In the genomic region with DNA sequence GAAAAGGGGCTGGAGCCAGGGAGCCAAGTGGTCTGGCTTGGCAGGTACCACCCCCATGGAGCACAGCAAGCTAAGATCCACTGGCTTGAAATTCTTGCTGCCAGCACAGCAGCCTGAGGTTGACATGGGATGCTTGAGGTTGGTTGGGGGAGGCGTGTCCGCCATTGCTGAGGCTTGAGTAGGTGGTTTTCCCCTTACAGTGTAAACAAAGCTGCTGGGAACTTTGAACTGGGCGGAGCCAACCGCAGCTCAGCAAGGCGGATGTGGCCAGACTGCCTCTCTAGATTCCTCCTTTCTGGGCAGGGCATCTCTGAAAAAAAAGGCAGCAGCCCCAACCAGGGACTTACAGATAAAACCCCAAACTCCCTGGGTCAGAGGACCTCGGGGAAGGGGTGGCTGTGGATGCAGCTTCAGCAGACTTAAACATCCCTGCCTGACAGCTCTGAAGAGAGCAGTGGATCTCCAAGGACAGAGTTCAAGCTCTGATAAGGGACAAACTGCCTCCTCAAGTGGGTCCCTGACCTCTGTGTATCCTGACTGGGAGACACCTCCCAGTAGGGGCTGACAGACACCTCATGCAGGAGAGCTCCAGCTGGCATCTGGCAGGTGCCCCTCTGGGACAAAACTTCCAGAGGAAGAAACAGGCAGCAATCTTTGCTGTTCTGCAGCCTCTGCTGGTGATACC, we compare ENCODE assay signal across 1 cellular context.
TF ChIP-seq lines count a peak whose summit lies in the region.
"Not testable (repeated sequence)": the region's sequence is repeated elsewhere in the genome, so short reads cannot be mapped to it uniquely, and the experiment has no call there.

No MANE protein-coding gene starts in this region.

TF ChIP-seq in HepG2, 621 proteins besides CTCF, POLR2A, EP300 and RAD21 (continued from another document):
- TF ChIP-seq, protein P1, sequence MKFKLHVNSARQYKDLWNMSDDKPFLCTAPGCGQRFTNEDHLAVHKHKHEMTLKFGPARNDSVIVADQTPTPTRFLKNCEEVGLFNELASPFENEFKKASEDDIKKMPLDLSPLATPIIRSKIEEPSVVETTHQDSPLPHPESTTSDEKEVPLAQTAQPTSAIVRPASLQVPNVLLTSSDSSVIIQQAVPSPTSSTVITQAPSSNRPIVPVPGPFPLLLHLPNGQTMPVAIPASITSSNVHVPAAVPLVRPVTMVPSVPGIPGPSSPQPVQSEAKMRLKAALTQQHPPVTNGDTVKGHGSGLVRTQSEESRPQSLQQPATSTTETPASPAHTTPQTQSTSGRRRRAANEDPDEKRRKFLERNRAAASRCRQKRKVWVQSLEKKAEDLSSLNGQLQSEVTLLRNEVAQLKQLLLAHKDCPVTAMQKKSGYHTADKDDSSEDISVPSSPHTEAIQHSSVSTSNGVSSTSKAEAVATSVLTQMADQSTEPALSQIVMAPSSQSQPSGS (CRISPR knock-in tag; IDR thresholded peaks at IDR 0.05): 0 out of 2 replicates have a peak, but pooled peaks have one; percentile 20
- TF ChIP-seq, protein P2, sequence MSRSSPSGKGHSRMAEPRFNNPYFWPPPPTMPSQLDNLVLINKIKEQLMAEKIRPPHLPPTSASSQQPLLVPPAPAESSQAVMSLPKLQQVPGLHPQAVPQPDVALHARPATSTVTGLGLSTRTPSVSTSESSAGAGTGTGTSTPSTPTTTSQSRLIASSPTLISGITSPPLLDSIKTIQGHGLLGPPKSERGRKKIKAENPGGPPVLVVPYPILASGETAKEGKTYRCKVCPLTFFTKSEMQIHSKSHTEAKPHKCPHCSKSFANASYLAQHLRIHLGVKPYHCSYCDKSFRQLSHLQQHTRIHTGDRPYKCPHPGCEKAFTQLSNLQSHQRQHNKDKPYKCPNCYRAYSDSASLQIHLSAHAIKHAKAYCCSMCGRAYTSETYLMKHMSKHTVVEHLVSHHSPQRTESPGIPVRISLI (CRISPR knock-in tag; IDR thresholded peaks at IDR 0.05; ENCODE audit: borderline replicate concordance): peak; percentile 72
- TF ChIP-seq RARA (CRISPR knock-in tag; IDR thresholded peaks at IDR 0.05) (peak; percentile 27; the same call in 1 of the 2 replicates), SOX5 (CRISPR knock-in tag; IDR thresholded peaks at IDR 0.05; ENCODE audit: borderline replicate concordance) (peak; percentile 20; the same call in 1 of the 2 replicates), SALL1 (CRISPR knock-in tag; IDR thresholded peaks at IDR 0.05) (peak; percentile 56; the same call in 1 of the 2 replicates), ZNF34 (CRISPR knock-in tag; IDR thresholded peaks at IDR 0.05; ENCODE audit: borderline replicate concordance) (0 out of 2 replicates have a peak, but pooled peaks have one; percentile 29), HNF4A (CRISPR knock-in tag; IDR thresholded peaks at IDR 0.05) (peak; percentile 91), SP5 (CRISPR knock-in tag; IDR thresholded peaks at IDR 0.05; ENCODE audit: borderline replicate concordance, low read depth) (peak; percentile 93), NONO (CRISPR knock-in tag; conservative IDR thresholded peaks at IDR 0.05) (0 out of 2 replicates have a peak, but pooled peaks have one; percentile 29), MYC (CRISPR knock-in tag; IDR thresholded peaks at IDR 0.05; ENCODE audit: borderline replicate concordance) (0 out of 2 replicates have a peak, but pooled peaks have one; percentile 35), CBX5 (CRISPR knock-in tag; IDR thresholded peaks at IDR 0.05; ENCODE audit: borderline replicate concordance) (0 out of 2 replicates have a peak, but pooled peaks have one; percentile 25), STAG1 (CRISPR knock-in tag; IDR thresholded peaks at IDR 0.05) (0 out of 2 replicates have a peak, but pooled peaks have one; percentile 2), WIZ (CRISPR knock-in tag; IDR thresholded peaks at IDR 0.05) (0 out of 2 replicates have a peak, but pooled peaks have one; percentile 55), YY1 (IDR thresholded peaks at IDR 0.05; ENCODE audit: insufficient read depth, insufficient replicate concordance, low read depth, low read length) (peak; percentile 86)
- TF ChIP-seq, protein P3, sequence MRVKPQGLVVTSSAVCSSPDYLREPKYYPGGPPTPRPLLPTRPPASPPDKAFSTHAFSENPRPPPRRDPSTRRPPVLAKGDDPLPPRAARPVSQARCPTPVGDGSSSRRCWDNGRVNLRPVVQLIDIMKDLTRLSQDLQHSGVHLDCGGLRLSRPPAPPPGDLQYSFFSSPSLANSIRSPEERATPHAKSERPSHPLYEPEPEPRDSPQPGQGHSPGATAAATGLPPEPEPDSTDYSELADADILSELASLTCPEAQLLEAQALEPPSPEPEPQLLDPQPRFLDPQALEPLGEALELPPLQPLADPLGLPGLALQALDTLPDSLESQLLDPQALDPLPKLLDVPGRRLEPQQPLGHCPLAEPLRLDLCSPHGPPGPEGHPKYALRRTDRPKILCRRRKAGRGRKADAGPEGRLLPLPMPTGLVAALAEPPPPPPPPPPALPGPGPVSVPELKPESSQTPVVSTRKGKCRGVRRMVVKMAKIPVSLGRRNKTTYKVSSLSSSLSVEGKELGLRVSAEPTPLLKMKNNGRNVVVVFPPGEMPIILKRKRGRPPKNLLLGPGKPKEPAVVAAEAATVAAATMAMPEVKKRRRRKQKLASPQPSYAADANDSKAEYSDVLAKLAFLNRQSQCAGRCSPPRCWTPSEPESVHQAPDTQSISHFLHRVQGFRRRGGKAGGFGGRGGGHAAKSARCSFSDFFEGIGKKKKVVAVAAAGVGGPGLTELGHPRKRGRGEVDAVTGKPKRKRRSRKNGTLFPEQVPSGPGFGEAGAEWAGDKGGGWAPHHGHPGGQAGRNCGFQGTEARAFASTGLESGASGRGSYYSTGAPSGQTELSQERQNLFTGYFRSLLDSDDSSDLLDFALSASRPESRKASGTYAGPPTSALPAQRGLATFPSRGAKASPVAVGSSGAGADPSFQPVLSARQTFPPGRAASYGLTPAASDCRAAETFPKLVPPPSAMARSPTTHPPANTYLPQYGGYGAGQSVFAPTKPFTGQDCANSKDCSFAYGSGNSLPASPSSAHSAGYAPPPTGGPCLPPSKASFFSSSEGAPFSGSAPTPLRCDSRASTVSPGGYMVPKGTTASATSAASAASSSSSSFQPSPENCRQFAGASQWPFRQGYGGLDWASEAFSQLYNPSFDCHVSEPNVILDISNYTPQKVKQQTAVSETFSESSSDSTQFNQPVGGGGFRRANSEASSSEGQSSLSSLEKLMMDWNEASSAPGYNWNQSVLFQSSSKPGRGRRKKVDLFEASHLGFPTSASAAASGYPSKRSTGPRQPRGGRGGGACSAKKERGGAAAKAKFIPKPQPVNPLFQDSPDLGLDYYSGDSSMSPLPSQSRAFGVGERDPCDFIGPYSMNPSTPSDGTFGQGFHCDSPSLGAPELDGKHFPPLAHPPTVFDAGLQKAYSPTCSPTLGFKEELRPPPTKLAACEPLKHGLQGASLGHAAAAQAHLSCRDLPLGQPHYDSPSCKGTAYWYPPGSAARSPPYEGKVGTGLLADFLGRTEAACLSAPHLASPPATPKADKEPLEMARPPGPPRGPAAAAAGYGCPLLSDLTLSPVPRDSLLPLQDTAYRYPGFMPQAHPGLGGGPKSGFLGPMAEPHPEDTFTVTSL (CRISPR knock-in tag; IDR thresholded peaks at IDR 0.05; ENCODE audit: borderline replicate concordance): peak; percentile 45; the same call in 1 of the 2 replicates
- TF ChIP-seq NONO (IDR thresholded peaks at IDR 0.05): not testable (repeated sequence)
- TF ChIP-seq, protein P4, sequence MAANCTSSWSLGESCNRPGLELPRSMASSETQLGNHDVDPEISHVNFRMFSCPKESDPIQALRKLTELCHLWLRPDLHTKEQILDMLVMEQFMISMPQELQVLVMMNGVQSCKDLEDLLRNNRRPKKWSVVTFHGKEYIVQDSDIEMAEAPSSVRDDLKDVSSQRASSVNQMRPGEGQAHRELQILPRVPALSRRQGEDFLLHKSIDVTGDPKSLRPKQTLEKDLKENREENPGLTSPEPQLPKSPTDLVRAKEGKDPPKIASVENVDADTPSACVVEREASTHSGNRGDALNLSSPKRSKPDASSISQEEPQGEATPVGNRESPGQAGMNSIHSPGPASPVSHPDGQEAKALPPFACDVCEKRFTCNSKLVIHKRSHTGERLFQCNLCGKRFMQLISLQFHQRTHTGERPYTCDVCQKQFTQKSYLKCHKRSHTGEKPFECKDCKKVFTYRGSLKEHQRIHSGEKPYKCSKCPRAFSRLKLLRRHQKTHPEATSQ (CRISPR knock-in tag; IDR thresholded peaks at IDR 0.05; ENCODE audit: borderline replicate concordance): peak; percentile 64; the same call in 1 of the 2 replicates
- TF ChIP-seq, protein P5, sequence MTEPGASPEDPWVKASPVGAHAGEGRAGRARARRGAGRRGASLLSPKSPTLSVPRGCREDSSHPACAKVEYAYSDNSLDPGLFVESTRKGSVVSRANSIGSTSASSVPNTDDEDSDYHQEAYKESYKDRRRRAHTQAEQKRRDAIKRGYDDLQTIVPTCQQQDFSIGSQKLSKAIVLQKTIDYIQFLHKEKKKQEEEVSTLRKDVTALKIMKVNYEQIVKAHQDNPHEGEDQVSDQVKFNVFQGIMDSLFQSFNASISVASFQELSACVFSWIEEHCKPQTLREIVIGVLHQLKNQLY (CRISPR knock-in tag; IDR thresholded peaks at IDR 0.05): 0 out of 2 replicates have a peak, but pooled peaks have one; percentile 12
